In the genomic region with DNA sequence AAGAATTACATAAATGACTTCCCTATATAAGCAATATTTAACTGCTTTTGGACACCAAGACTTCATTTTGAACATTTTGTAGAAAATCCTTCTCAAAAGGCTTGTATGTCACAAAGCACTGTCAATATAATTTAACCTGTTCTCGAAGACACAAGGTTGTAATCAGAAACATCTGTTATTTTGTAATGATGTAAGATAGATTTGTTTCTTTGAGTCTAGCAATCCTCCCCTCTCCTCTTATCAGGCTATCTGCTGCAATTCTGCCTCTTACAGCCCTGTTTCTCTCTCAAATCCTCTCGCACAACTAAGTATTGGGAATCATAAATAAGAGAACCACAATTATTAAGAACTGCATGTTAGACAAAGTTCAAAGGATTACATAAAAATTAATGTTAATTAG, we compare ENCODE assay signal across 19 cellular contexts. TPM values are rescaled to one million over a fixed set of nuclear protein-coding genes. Genes with fewer than 3 reads are reported as not detected.
A peak's percentile ranks its signal among the peaks of the same experiment; 100 is the strongest.
DNase-seq lines count a peak whose midpoint lies in the region; ATAC-seq, FAIRE-seq and TF ChIP-seq lines count a peak whose summit lies in the region.
"Had no signal": no experiment of that assay in that cellular context is flagged by ENCODE, and none has a peak within 500 bp of the region (broad histone marks: within the 10 kb centered on the region; RNA-seq: fewer than 3 reads in every experiment).

No MANE protein-coding gene starts in this region.

- no peaks in the 10 kb centered on the region for H3K36me3 Mint-ChIP-seq in nephron (ENCODE audit: low read depth)
- H3K36me3 Mint-ChIP-seq in WTC11 = no peaks in the 10 kb centered on the region
- H3K36me3 Mint-ChIP-seq: CD4-positive, CD25-positive, alpha-beta regulatory T cell had no signal

- no peak overlapping the region for H3K4me3 ChIP-seq in AG10803 (ENCODE audit: low read length)
- no peak overlapping the region for H3K4me3 ChIP-seq in PC-3 (ENCODE audit: low read length)
- H3K4me3 ChIP-seq in K562 = no peak overlapping the region

- H3K27me3 Mint-ChIP-seq in nephron (ENCODE audit: low read depth) (no peaks in the 10 kb centered on the region), WTC11 (ENCODE audit: low read depth) (peaks cover 3% of the 10 kb centered on the region; the same call in 1 of the 2 replicates)

- 5% methylated on average over 2 of the region's 2 CpGs for WGBS in K562 (ENCODE audit: insufficient coverage, low coverage, missing lambda C conversion rate)

- H3K79me2 ChIP-seq in PC-3 (ENCODE audit: low read length) = no peaks in the 10 kb centered on the region
- no peaks in the 10 kb centered on the region for H3K79me2 ChIP-seq in K562 (ENCODE audit: control insufficient read depth, insufficient read depth, low read length)

- H3K4me1 ChIP-seq in PC-3 (ENCODE audit: insufficient read depth, low read length) (no peaks in the 10 kb centered on the region), K562 (replicated peaks in 1 of 2; ENCODE audit: control insufficient read depth in 2 of 2, insufficient read depth in 2 of 2, low read length in 2 of 2) (no peaks in the 10 kb centered on the region)

- ATAC-seq in PC-3 = no peak
- no peak for ATAC-seq in K562
- ATAC-seq in HG02852 (IDR thresholded peaks at IDR 0.05; ENCODE audit: unreplicated experiment) = no peak
- ATAC-seq in WTC11 = no peak

- peak; percentile 37 for FAIRE-seq in K562 (lab: Jason Lieb, UNC)

- no peak overlapping the region for H3K4me3 Mint-ChIP-seq in nephron
- no peak overlapping the region for H3K4me3 Mint-ChIP-seq in WTC11
- H3K4me3 Mint-ChIP-seq: CD4-positive, CD25-positive, alpha-beta regulatory T cell; H9 had no signal

- in situ Hi-C loops in K562 (cut with MboI) = no loop called here

- POLR2A ChIA-PET in PC-3 (lab: Charles Lee; ENCODE audit: unreplicated experiment) (no interaction called here), K562 (lab: Yijun Ruan, JAX) (interaction anchor here (1.3 kb wide), 1 partner anchor 9 kb away, joined by 6 read pairs; no protein-coding TSS in a partner anchor), WTC11 (lab: Charles Lee) (no interaction called here)

- no peaks in the 10 kb centered on the region for H3F3A ChIP-seq in PC-3 (ENCODE audit: low read length, unreplicated experiment)

- DNase-seq in AG10803 (ENCODE audit: low read depth) (peak; percentile 17), PC-3 (no peak), K562 (ENCODE audit: extremely low read depth in 1 of 4, low spot score in 3 of 4) (no peak), NCI-H2196 (lab: John Stamatoyannopoulos, UW; ENCODE audit: unreplicated experiment) (no peak), WTC11 (ENCODE audit: low spot score) (no peak), NCI-H82 (lab: John Stamatoyannopoulos, UW) (no peak)
- DNase-seq: CD4-positive, CD25-positive, alpha-beta regulatory T cell; H9; KBM-7; NCI-H1092; NCI-H1436; NCI-H187 treated with DMSO at 0.1 percent for 48 hours; NCI-H226; NCI-H524 treated with DMSO at 0.1 percent for 48 hours; RPMI8226; SHP77 treated with DMSO at 0.1 percent for 48 hours; T-helper 1 cell had no signal

- no peak for TF ChIP-seq POLR2A in K562 (conservative IDR thresholded peaks at IDR 0.05)

- CTCF ChIA-PET in PC-3 (lab: Charles Lee) (interaction anchor here (0.7 to 0.8 kb wide), 2 partner anchors 109 to 122 kb away, joined by 3 to 5 read pairs; no protein-coding TSS in a partner anchor), K562 (lab: Yijun Ruan, JAX; ENCODE audit: low intra/inter-chr PET ratio) (no interaction called here), WTC11 (lab: Charles Lee) (interaction anchor here (0.6 to 1.0 kb wide), 2 partner anchors 12 to 77 kb away, joined by 4 read pairs; no protein-coding TSS in a partner anchor)

- H3K9me1 ChIP-seq in K562 (ENCODE audit: control insufficient read depth, insufficient read depth, low read length) = no peaks in the 10 kb centered on the region

- peak overlapping the region; percentile 20; the same call in 1 of the 2 replicates for H2AFZ ChIP-seq in PC-3 (ENCODE audit: low read length)
- no peak overlapping the region for H2AFZ ChIP-seq in K562 (ENCODE audit: low read depth, low read length)

- H3K9ac ChIP-seq in PC-3 (ENCODE audit: low read length) (no peak overlapping the region), K562 (ENCODE audit: insufficient read depth in 1 of 2, low read depth in 2 of 2, low read length in 2 of 2) (no peak overlapping the region)

- peaks cover 2% of the 10 kb centered on the region for H3K9me3 Mint-ChIP-seq in nephron
- H3K9me3 Mint-ChIP-seq in WTC11 = no peaks in the 10 kb centered on the region
- H3K9me3 Mint-ChIP-seq: CD4-positive, CD25-positive, alpha-beta regulatory T cell; H9 had no signal

- intact Hi-C loops in PC-3 (cut with micrococcal nuclease) = loop anchor here (2.0 to 5.0 kb wide), 3 partner anchors 150 to 505 kb away; no protein-coding TSS in a partner anchor
- intact Hi-C loops in K562 (cut with micrococcal nuclease) = loop anchor here (5.0 kb wide), 1 partner anchor 715 kb away; no protein-coding TSS in a partner anchor

- H3K27me3 ChIP-seq in PC-3 (ENCODE audit: low read length) (no peaks in the 10 kb centered on the region), K562 (ENCODE audit: control insufficient read depth in 2 of 2, insufficient read depth in 2 of 2, low read length in 2 of 2) (peaks cover 0 to 3% of the 10 kb centered on the region in 2 experiments; a peak in 2 of 5 replicates)

- H3K4me1 Mint-ChIP-seq in nephron (peaks cover 10% of the 10 kb centered on the region), WTC11 (no peaks in the 10 kb centered on the region)
- H3K4me1 Mint-ChIP-seq: CD4-positive, CD25-positive, alpha-beta regulatory T cell; H9 had no signal

- H4K20me1 ChIP-seq in PC-3 (ENCODE audit: low read length) = no peaks in the 10 kb centered on the region
- H4K20me1 ChIP-seq in K562 (replicated peaks; ENCODE audit: control insufficient read depth, insufficient read depth, low read length) = no peaks in the 10 kb centered on the region

- H3K36me3 ChIP-seq in PC-3 (ENCODE audit: low read depth, low read length) = no peaks in the 10 kb centered on the region
- H3K36me3 ChIP-seq in K562 (ENCODE audit: control insufficient read depth, insufficient read depth, low read length) = no peaks in the 10 kb centered on the region

- H3K4me2 ChIP-seq in PC-3 (ENCODE audit: low read length) (no peak overlapping the region), K562 (ENCODE audit: insufficient read depth, low read length) (no peak overlapping the region)

- H3K27ac Mint-ChIP-seq in nephron (peak overlapping the region; percentile 48 to 58 (median 48)), WTC11 (no peak overlapping the region)
- H3K27ac Mint-ChIP-seq: CD4-positive, CD25-positive, alpha-beta regulatory T cell; H9 had no signal

- H3K9me2 ChIP-seq in PC-3 (replicated peaks; ENCODE audit: low read length) = no peaks in the 10 kb centered on the region

- H3K27ac ChIP-seq in PC-3 (ENCODE audit: low read length) = no peak overlapping the region
- no peak overlapping the region for H3K27ac ChIP-seq in K562 (ENCODE audit: extremely low read depth, low read depth, low read length)

- no peak for TF ChIP-seq EP300 in K562 (IDR thresholded peaks at IDR 0.05; ENCODE audit: low read length)

- TF ChIP-seq CTCF in AG10803 (conservative IDR thresholded peaks at IDR 0.05; ENCODE audit: low read length) (no peak), PC-3 (conservative IDR thresholded peaks at IDR 0.05; ENCODE audit: low read depth, low read length) (no peak), K562 (IDR thresholded peaks at IDR 0.05 in 2 of 3, conservative IDR thresholded peaks at IDR 0.05 in 1 of 3; ENCODE audit: insufficient read depth in 2 of 3, low read depth in 1 of 3, low read length in 3 of 3) (no peak), nephron (IDR thresholded peaks at IDR 0.05; ENCODE audit: unreplicated experiment in 3 of 3) (no peak), WTC11 (IDR thresholded peaks at IDR 0.05) (no peak)

- BruUV-seq in PC-3 (replicated peaks; lab: Mats Ljungman, UMichigan) (no TSS peak), K562 (replicated peaks; lab: Mats Ljungman, UMichigan) (no TSS peak)

- TF ChIP-seq RAD21 in K562 (CRISPR knock-in tag; conservative IDR thresholded peaks at IDR 0.05 in 1 of 2, IDR thresholded peaks at IDR 0.05 in 1 of 2) = no peak

- H3K9me3 ChIP-seq in PC-3 (ENCODE audit: low read length) = no peaks in the 10 kb centered on the region
- H3K9me3 ChIP-seq in K562 (replicated peaks; ENCODE audit: control insufficient read depth, insufficient read depth, low read depth, low read length) = no peaks in the 10 kb centered on the region

TF ChIP-seq in K562, 482 proteins besides CTCF, POLR2A, EP300 and RAD21:
- TF ChIP-seq LEF1 (IDR thresholded peaks at IDR 0.05) (no peak), ZZZ3 (IDR thresholded peaks at IDR 0.05) (no peak), SRSF7 (optimal IDR thresholded peaks at IDR 0.05; ENCODE audit: low read depth, low read length) (no peak), TRIM28 (IDR thresholded peaks at IDR 0.05) (no peak), HNRNPL (IDR thresholded peaks at IDR 0.05; ENCODE audit: low read depth, low read length) (no peak)

TF ChIP-seq in WTC11, 78 proteins besides CTCF, POLR2A, EP300 and RAD21 (continues in another document):
- no peak for TF ChIP-seq ZNF317 (CRISPR knock-in tag; IDR thresholded peaks at IDR 0.05; ENCODE audit: borderline replicate concordance, low read depth)
- no peak for TF ChIP-seq ZNF232 (CRISPR knock-in tag; IDR thresholded peaks at IDR 0.05)
- no peak for TF ChIP-seq NFYB (CRISPR knock-in tag; conservative IDR thresholded peaks at IDR 0.05; ENCODE audit: low read depth)

RNA-seq across cellular contexts. Expression of a gene that starts 18.6 kb away (rescaled TPM):
- total RNA-seq in PC-3 (2014; rRNA removed) (184 and 221 TPM in 2 replicates), K562 (2014; rRNA removed) (313 and 459 TPM in 2 replicates), K562 (2014; rRNA removed; fragmentation: Illumina TruSeq; extraction: Trizol) (518 and 562 TPM in 2 replicates), K562 (2015; rRNA removed; fragmentation: Illumina TruSeq; extraction: Trizol) (396 and 450 TPM in 2 replicates), K562 (2021) (328 and 333 TPM in 2 replicates), WTC11 (2021) (253 to 304 TPM (median 256 TPM) in 3 replicates)
- total RNA-seq in K562 (2011; cell fraction: chromatin; rRNA removed; ENCODE audit: low replicate concordance) = 103 and 264 TPM in 2 replicates
- total RNA-seq in K562 (2011; cell fraction: nucleolus; rRNA removed) = 71.0 and 79.4 TPM in 2 replicates
- total RNA-seq in K562 (2011; cell fraction: nucleoplasm; rRNA removed) = 118 and 145 TPM in 2 replicates
- polyA plus RNA-seq in K562 (2011; rRNA removed) (219 and 292 TPM in 2 replicates), K562 (2014; fragmentation: Illumina TruSeq; extraction: Trizol) (369 and 439 TPM in 2 replicates), K562 (2014; fragmentation: Nextera tagmentation; extraction: Ambion mirVana) (100 to 1,000 TPM; 263 to 497 TPM), K562 (2014; rRNA removed) (352 and 378 TPM in 2 replicates)
- 64.6 and 107 TPM in 2 replicates for polyA plus RNA-seq in K562 (2011; cell fraction: cytosol; rRNA removed)
- 76.5 and 142 TPM in 2 replicates for polyA plus RNA-seq in K562 (2011; cell fraction: nucleus; rRNA removed)
- 257 and 341 TPM in 2 replicates for polyA plus RNA-seq in K562 (2012)
- polyA minus RNA-seq in K562 (2011; rRNA and poly(A)+ RNA removed) = 320 and 372 TPM in 2 replicates
- 125 and 132 TPM in 2 replicates for polyA minus RNA-seq in K562 (2011; cell fraction: cytosol; rRNA and poly(A)+ RNA removed)
- polyA minus RNA-seq in K562 (2011; cell fraction: nucleus; rRNA and poly(A)+ RNA removed) = 48.9 and 142 TPM in 2 replicates
